ENCODE assay signal across 1 cellular context in genomic region chr17:62616993-62617893, GRCh38.
TF ChIP-seq lines count a peak whose summit lies in the region.

No MANE protein-coding gene starts in this region.

TF ChIP-seq in HepG2, 621 proteins besides CTCF, POLR2A, EP300 and RAD21 (continued from another document and continues in another):
- TF ChIP-seq RNF219 (CRISPR knock-in tag; IDR thresholded peaks at IDR 0.05) = no peak
- peak; percentile 39; the same call in 1 of the 2 replicates for TF ChIP-seq ZNF431 (CRISPR knock-in tag; IDR thresholded peaks at IDR 0.05; ENCODE audit: borderline replicate concordance, low read depth)
- TF ChIP-seq ZNF878 (CRISPR knock-in tag; IDR thresholded peaks at IDR 0.05) = no peak
- no peak for TF ChIP-seq TMF1 (CRISPR knock-in tag; IDR thresholded peaks at IDR 0.05; ENCODE audit: low read depth)
- TF ChIP-seq NFE2L2 (IDR thresholded peaks at IDR 0.05; ENCODE audit: low read length) = no peak
- TF ChIP-seq FOXM1 (CRISPR knock-in tag; IDR thresholded peaks at IDR 0.05) = no peak
- no peak for TF ChIP-seq ZNF30 (CRISPR knock-in tag; IDR thresholded peaks at IDR 0.05)
- no peak for TF ChIP-seq MAZ (IDR thresholded peaks at IDR 0.05; ENCODE audit: borderline replicate concordance, low read depth, low read length)
- TF ChIP-seq MAZ (CRISPR knock-in tag; IDR thresholded peaks at IDR 0.05; ENCODE audit: low read depth) = peak; percentile 69
- TF ChIP-seq TBP (CRISPR knock-in tag; IDR thresholded peaks at IDR 0.05) = no peak
- TF ChIP-seq ZNF501 (CRISPR knock-in tag; IDR thresholded peaks at IDR 0.05) = no peak
- TF ChIP-seq ZNF432 (CRISPR knock-in tag; IDR thresholded peaks at IDR 0.05; ENCODE audit: borderline replicate concordance) = no peak
- no peak for TF ChIP-seq MAFG (CRISPR knock-in tag; IDR thresholded peaks at IDR 0.05)
- TF ChIP-seq ZMAT5 (CRISPR knock-in tag; IDR thresholded peaks at IDR 0.05; ENCODE audit: borderline replicate concordance, low read depth) = no peak
- no peak for TF ChIP-seq SMC3 (IDR thresholded peaks at IDR 0.05; ENCODE audit: low read length)
- 0 out of 2 replicates have a peak, but pooled peaks have one; percentile 39 for TF ChIP-seq KLF11 (CRISPR knock-in tag; IDR thresholded peaks at IDR 0.05)
- no peak for TF ChIP-seq MIER2 (CRISPR knock-in tag; IDR thresholded peaks at IDR 0.05)
- TF ChIP-seq, protein P1, sequence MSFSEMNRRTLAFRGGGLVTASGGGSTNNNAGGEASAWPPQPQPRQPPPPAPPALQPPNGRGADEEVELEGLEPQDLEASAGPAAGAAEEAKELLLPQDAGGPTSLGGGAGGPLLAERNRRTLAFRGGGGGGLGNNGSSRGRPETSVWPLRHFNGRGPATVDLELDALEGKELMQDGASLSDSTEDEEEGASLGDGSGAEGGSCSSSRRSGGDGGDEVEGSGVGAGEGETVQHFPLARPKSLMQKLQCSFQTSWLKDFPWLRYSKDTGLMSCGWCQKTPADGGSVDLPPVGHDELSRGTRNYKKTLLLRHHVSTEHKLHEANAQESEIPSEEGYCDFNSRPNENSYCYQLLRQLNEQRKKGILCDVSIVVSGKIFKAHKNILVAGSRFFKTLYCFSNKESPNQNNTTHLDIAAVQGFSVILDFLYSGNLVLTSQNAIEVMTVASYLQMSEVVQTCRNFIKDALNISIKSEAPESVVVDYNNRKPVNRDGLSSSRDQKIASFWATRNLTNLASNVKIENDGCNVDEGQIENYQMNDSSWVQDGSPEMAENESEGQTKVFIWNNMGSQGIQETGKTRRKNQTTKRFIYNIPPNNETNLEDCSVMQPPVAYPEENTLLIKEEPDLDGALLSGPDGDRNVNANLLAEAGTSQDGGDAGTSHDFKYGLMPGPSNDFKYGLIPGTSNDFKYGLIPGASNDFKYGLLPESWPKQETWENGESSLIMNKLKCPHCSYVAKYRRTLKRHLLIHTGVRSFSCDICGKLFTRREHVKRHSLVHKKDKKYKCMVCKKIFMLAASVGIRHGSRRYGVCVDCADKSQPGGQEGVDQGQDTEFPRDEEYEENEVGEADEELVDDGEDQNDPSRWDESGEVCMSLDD (CRISPR knock-in tag; IDR thresholded peaks at IDR 0.05; ENCODE audit: borderline replicate concordance) = no peak
- no peak for TF ChIP-seq ZNF18 (CRISPR knock-in tag; IDR thresholded peaks at IDR 0.05; ENCODE audit: insufficient replicate concordance)
- no peak for TF ChIP-seq HMG20B (CRISPR knock-in tag; conservative IDR thresholded peaks at IDR 0.05)
- no peak; the same call in 1 of the 2 replicates for TF ChIP-seq NR2F2 (IDR thresholded peaks at IDR 0.05; ENCODE audit: borderline replicate concordance, low read depth)
- no peak for TF ChIP-seq ZNF605 (CRISPR knock-in tag; IDR thresholded peaks at IDR 0.05)
- no peak; the same call in 1 of the 2 replicates for TF ChIP-seq TFE3 (CRISPR knock-in tag; IDR thresholded peaks at IDR 0.05)
- TF ChIP-seq ZNF296 (CRISPR knock-in tag; conservative IDR thresholded peaks at IDR 0.05) = no peak
- peak; percentile 96 for TF ChIP-seq ZNF292 (CRISPR knock-in tag; IDR thresholded peaks at IDR 0.05; ENCODE audit: borderline replicate concordance, low read depth)
- TF ChIP-seq HDAC2 (CRISPR knock-in tag; IDR thresholded peaks at IDR 0.05) = peak; percentile 29; the same call in 1 of the 2 replicates
- TF ChIP-seq SAFB2 (CRISPR knock-in tag; IDR thresholded peaks at IDR 0.05; ENCODE audit: borderline replicate concordance, low read depth) = no peak
- TF ChIP-seq ZSCAN31 (CRISPR knock-in tag; IDR thresholded peaks at IDR 0.05; ENCODE audit: low read depth) = 0 out of 2 replicates have a peak, but pooled peaks have one; percentile 31
- no peak for TF ChIP-seq RORA (CRISPR knock-in tag; IDR thresholded peaks at IDR 0.05)
- no peak for TF ChIP-seq MAF1 (CRISPR knock-in tag; IDR thresholded peaks at IDR 0.05; ENCODE audit: borderline replicate concordance)
- no peak for TF ChIP-seq NONO (IDR thresholded peaks at IDR 0.05)
- TF ChIP-seq NONO (CRISPR knock-in tag; conservative IDR thresholded peaks at IDR 0.05) = peak; percentile 90
- no peak; the same call in 1 of the 2 replicates for TF ChIP-seq ZNF138 (CRISPR knock-in tag; IDR thresholded peaks at IDR 0.05; ENCODE audit: low read depth)
- no peak for TF ChIP-seq HNRNPK (IDR thresholded peaks at IDR 0.05; ENCODE audit: low read depth, low read length, poor library complexity, severe bottlenecking)
- TF ChIP-seq, protein P2, sequence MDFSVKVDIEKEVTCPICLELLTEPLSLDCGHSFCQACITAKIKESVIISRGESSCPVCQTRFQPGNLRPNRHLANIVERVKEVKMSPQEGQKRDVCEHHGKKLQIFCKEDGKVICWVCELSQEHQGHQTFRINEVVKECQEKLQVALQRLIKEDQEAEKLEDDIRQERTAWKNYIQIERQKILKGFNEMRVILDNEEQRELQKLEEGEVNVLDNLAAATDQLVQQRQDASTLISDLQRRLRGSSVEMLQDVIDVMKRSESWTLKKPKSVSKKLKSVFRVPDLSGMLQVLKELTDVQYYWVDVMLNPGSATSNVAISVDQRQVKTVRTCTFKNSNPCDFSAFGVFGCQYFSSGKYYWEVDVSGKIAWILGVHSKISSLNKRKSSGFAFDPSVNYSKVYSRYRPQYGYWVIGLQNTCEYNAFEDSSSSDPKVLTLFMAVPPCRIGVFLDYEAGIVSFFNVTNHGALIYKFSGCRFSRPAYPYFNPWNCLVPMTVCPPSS (IDR thresholded peaks at IDR 0.05) = no peak
- TF ChIP-seq, protein P3, sequence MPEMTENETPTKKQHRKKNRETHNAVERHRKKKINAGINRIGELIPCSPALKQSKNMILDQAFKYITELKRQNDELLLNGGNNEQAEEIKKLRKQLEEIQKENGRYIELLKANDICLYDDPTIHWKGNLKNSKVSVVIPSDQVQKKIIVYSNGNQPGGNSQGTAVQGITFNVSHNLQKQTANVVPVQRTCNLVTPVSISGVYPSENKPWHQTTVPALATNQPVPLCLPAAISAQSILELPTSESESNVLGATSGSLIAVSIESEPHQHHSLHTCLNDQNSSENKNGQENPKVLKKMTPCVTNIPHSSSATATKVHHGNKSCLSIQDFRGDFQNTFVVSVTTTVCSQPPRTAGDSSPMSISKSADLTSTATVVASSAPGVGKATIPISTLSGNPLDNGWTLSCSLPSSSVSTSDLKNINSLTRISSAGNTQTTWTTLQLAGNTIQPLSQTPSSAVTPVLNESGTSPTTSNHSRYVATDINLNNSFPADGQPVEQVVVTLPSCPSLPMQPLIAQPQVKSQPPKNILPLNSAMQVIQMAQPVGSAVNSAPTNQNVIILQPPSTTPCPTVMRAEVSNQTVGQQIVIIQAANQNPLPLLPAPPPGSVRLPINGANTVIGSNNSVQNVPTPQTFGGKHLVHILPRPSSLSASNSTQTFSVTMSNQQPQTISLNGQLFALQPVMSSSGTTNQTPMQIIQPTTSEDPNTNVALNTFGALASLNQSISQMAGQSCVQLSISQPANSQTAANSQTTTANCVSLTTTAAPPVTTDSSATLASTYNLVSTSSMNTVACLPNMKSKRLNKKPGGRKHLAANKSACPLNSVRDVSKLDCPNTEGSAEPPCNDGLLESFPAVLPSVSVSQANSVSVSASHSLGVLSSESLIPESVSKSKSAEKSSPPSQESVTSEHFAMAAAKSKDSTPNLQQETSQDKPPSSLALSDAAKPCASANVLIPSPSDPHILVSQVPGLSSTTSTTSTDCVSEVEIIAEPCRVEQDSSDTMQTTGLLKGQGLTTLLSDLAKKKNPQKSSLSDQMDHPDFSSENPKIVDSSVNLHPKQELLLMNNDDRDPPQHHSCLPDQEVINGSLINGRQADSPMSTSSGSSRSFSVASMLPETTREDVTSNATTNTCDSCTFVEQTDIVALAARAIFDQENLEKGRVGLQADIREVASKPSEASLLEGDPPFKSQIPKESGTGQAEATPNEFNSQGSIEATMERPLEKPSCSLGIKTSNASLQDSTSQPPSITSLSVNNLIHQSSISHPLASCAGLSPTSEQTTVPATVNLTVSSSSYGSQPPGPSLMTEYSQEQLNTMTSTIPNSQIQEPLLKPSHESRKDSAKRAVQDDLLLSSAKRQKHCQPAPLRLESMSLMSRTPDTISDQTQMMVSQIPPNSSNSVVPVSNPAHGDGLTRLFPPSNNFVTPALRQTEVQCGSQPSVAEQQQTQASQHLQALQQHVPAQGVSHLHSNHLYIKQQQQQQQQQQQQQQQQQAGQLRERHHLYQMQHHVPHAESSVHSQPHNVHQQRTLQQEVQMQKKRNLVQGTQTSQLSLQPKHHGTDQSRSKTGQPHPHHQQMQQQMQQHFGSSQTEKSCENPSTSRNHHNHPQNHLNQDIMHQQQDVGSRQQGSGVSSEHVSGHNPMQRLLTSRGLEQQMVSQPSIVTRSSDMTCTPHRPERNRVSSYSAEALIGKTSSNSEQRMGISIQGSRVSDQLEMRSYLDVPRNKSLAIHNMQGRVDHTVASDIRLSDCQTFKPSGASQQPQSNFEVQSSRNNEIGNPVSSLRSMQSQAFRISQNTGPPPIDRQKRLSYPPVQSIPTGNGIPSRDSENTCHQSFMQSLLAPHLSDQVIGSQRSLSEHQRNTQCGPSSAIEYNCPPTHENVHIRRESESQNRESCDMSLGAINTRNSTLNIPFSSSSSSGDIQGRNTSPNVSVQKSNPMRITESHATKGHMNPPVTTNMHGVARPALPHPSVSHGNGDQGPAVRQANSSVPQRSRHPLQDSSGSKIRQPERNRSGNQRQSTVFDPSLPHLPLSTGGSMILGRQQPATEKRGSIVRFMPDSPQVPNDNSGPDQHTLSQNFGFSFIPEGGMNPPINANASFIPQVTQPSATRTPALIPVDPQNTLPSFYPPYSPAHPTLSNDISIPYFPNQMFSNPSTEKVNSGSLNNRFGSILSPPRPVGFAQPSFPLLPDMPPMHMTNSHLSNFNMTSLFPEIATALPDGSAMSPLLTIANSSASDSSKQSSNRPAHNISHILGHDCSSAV (CRISPR knock-in tag; IDR thresholded peaks at IDR 0.05; ENCODE audit: borderline replicate concordance) = no peak
- TF ChIP-seq MED8 (CRISPR knock-in tag; IDR thresholded peaks at IDR 0.05; ENCODE audit: insufficient replicate concordance) = no peak
- TF ChIP-seq ZNF496 (CRISPR knock-in tag; IDR thresholded peaks at IDR 0.05; ENCODE audit: insufficient replicate concordance) = no peak
- TF ChIP-seq SMARCE1 (IDR thresholded peaks at IDR 0.05; ENCODE audit: borderline replicate concordance) = no peak
- TF ChIP-seq HES4 (CRISPR knock-in tag; IDR thresholded peaks at IDR 0.05; ENCODE audit: borderline replicate concordance) = no peak
- no peak for TF ChIP-seq ZFP82 (CRISPR knock-in tag; IDR thresholded peaks at IDR 0.05; ENCODE audit: borderline replicate concordance)
- TF ChIP-seq ZNF597 (CRISPR knock-in tag; IDR thresholded peaks at IDR 0.05) = no peak
- TF ChIP-seq ZNF460 (CRISPR knock-in tag; IDR thresholded peaks at IDR 0.05; ENCODE audit: borderline replicate concordance) = no peak
- TF ChIP-seq TRIM24 (CRISPR knock-in tag; IDR thresholded peaks at IDR 0.05) = no peak
- no peak for TF ChIP-seq KLF6 (CRISPR knock-in tag; IDR thresholded peaks at IDR 0.05)
